ENCODE assay signal across 17 cellular contexts in the genomic region with DNA sequence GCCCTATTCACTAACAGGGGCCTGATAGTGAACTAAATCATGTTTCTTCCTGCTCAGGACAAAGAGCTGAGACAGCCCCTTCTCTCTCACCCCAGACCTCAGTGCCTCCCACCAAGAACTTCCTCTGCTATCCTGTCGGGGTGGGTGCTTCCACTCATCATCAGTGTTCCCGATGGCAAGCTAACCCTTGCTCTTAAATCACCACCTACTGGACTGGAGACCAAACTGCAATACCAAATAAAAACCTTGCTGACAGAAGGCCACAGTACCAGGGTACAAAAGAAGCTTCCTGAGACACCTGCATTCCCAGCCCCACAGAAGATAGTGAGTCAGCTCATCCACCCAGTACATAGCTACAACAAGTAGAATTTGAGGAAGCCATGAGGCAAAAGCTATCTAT.
A peak's percentile ranks its signal among the peaks of the same experiment; 100 is the strongest.
DNase-seq lines count a peak whose midpoint lies in the region; ATAC-seq, FAIRE-seq and TF ChIP-seq lines count a peak whose summit lies in the region.
"Had no signal": no experiment of that assay in that cellular context is flagged by ENCODE, and none has a peak within 500 bp of the region (broad histone marks: within the 10 kb centered on the region; RNA-seq: fewer than 3 reads in every experiment).

No MANE protein-coding gene starts in this region.

- TF ChIP-seq CTCF in C4-2B (conservative IDR thresholded peaks at IDR 0.05) = peak; percentile 18; the same call in 1 of the 2 replicates
- 0 out of 2 replicates have a peak, but pooled peaks have one; percentile 18 for TF ChIP-seq CTCF in KMS-11 (conservative IDR thresholded peaks at IDR 0.05; ENCODE audit: low read depth, low read length)
- TF ChIP-seq CTCF in bronchial epithelial cell (IDR thresholded peaks at IDR 0.05; ENCODE audit: insufficient read depth, low read length, severe bottlenecking) = peak; percentile 17
- TF ChIP-seq CTCF in gastroesophageal sphincter (IDR thresholded peaks at IDR 0.05) = no peak

- H3K9me3 ChIP-seq in gastroesophageal sphincter = no peaks in the 10 kb centered on the region
- H3K9me3 ChIP-seq: pancreas had no signal

- ATAC-seq in HG02642 (IDR thresholded peaks at IDR 0.05; ENCODE audit: poor library complexity, unreplicated experiment) (no peak), gastroesophageal sphincter (no peak)
- ATAC-seq: pancreas, Right ventricle myocardium inferior had no signal

- H3K27me3 ChIP-seq in KMS-11 (ENCODE audit: insufficient read depth, low read depth) (no peaks in the 10 kb centered on the region), bronchial epithelial cell (ENCODE audit: control insufficient read depth, insufficient read depth, low read length) (no peaks in the 10 kb centered on the region), gastroesophageal sphincter (no peaks in the 10 kb centered on the region)
- H3K27me3 ChIP-seq: pancreas had no signal

- no peak for TF ChIP-seq POLR2A in gastroesophageal sphincter (IDR thresholded peaks at IDR 0.05)

- no peaks in the 10 kb centered on the region for H3K79me2 ChIP-seq in KMS-11 (ENCODE audit: insufficient read depth, low read depth)

- DNase-seq in bronchial epithelial cell (ENCODE audit: low read depth) (peak; percentile 7), iPS-NIHi7 (ENCODE audit: extremely low spot score) (peak; percentile 27), putamen (ENCODE audit: low spot score) (no peak), G401 (ENCODE audit: low spot score) (no peak)
- DNase-seq: activated T-cell treated with anti-CD3 and anti-CD28 coated beads, Interleukin-2, amount 50 U/mL, for 24 hours; Caco-2; immature natural killer cell; NCI-H1694; NCI-H446; pancreas had no signal

- H3K4me3 ChIP-seq in KMS-11 (IDR thresholded peaks at IDR 0.05; ENCODE audit: insufficient read depth, low read depth, low read length) = no peak overlapping the region
- no peak overlapping the region for H3K4me3 ChIP-seq in bronchial epithelial cell (ENCODE audit: low read depth, low read length)
- H3K4me3 ChIP-seq in gastroesophageal sphincter = no peak overlapping the region
- H3K4me3 ChIP-seq: lung, pancreas had no signal

- FAIRE-seq in bronchial epithelial cell (lab: Jason Lieb, UNC) = peak; percentile 75
- FAIRE-seq: pancreas had no signal

- H4K20me1 ChIP-seq in KMS-11 (ENCODE audit: insufficient read depth) = no peaks in the 10 kb centered on the region

- no peak overlapping the region for H2AFZ ChIP-seq in KMS-11 (ENCODE audit: low read depth)

- no peak for TF ChIP-seq EP300 in gastroesophageal sphincter (IDR thresholded peaks at IDR 0.05)

- WGBS in gastroesophageal sphincter (ENCODE audit: low coverage in 1 of 2), 2 donors = 0 to 80% methylated on average over 1 of the region's 2 CpGs

- H3K36me3 ChIP-seq in KMS-11 (ENCODE audit: insufficient read depth) = no peaks in the 10 kb centered on the region
- H3K36me3 ChIP-seq in bronchial epithelial cell (ENCODE audit: control insufficient read depth, insufficient read depth, low read length) = no peaks in the 10 kb centered on the region
- no peaks in the 10 kb centered on the region for H3K36me3 ChIP-seq in gastroesophageal sphincter
- H3K36me3 ChIP-seq: pancreas had no signal

- no peak overlapping the region for H3K9ac ChIP-seq in KMS-11

- H3K4me2 ChIP-seq in KMS-11 = no peak overlapping the region

- no peak overlapping the region for H3K27ac ChIP-seq in C4-2B
- no peak overlapping the region for H3K27ac ChIP-seq in KMS-11
- no peak overlapping the region for H3K27ac ChIP-seq in gastroesophageal sphincter
- H3K27ac ChIP-seq: epithelial cell of prostate, pancreas had no signal

- in situ Hi-C loops in G401 (cut with HindIII; ENCODE audit: low sequenced_read_pairs) = no loop called here

- H3K4me1 ChIP-seq in KMS-11 (ENCODE audit: low read depth, poor library complexity, severe bottlenecking) = no peaks in the 10 kb centered on the region
- no peaks in the 10 kb centered on the region for H3K4me1 ChIP-seq in gastroesophageal sphincter
- H3K4me1 ChIP-seq: Caco-2, pancreas had no signal

Comparison
In these comparisons a context has a peak if more than half of its experiments do, and no peak if none do; other contexts are left out.
1. CTCF ChIP-seq: peak in C4-2B (single experiment), KMS-11 (single experiment) and bronchial epithelial cell (single experiment); none in gastroesophageal sphincter (0 of 4).
2. DNase-seq: peak in bronchial epithelial cell (single experiment) and iPS-NIHi7 (single experiment); none in putamen (single experiment) and G401 (single experiment).